8 cellular contexts compared by ENCODE assay signal in genomic region chr2:161063074-161063945, GRCh38.
DNase-seq lines count a peak whose midpoint lies in the region; ATAC-seq, FAIRE-seq and TF ChIP-seq lines count a peak whose summit lies in the region.

No MANE protein-coding gene starts in this region.

- ATAC-seq in GM21381 (IDR thresholded peaks at IDR 0.05; ENCODE audit: unreplicated experiment) = peak; percentile 91
- ATAC-seq in activated CD8-positive, alpha-beta memory T cell treated with anti-CD3 and anti-CD28 coated beads, Interleukin-2, amount 10 ng/mL, durations not matched to agents 7 days and 5 days = peak; percentile 96

- peaks cover 2% of the 10 kb centered on the region for H3K27me3 Mint-ChIP-seq in activated CD8-positive, alpha-beta memory T cell treated with anti-CD3 and anti-CD28 coated beads, Interleukin-2, amount 10 ng/mL, durations not matched to agents 7 days and 5 days

- peak; percentile 86 for TF ChIP-seq CTCF in D721Med (IDR thresholded peaks at IDR 0.05; ENCODE audit: insufficient read depth, missing control alignments)

- no peak overlapping the region for H3K4me3 Mint-ChIP-seq in activated CD8-positive, alpha-beta memory T cell treated with anti-CD3 and anti-CD28 coated beads, Interleukin-2, amount 10 ng/mL, durations not matched to agents 7 days and 5 days

- CTCF ChIA-PET in activated CD8-positive, alpha-beta memory T cell treated with anti-CD3 and anti-CD28 coated beads, Interleukin-2, amount 10 ng/mL, durations not matched to agents 7 days and 5 days (lab: Charles Lee) = interaction anchor here (0.6 to 4.4 kb wide), 38 partner anchors 8 to 954 kb away, joined by 3 to 38 read pairs (median 4); no protein-coding TSS in a partner anchor

- DNase-seq in D721Med (ENCODE audit: insufficient read length, low spot score) (peak; percentile 6), HS-27A (ENCODE audit: low read depth) (peak; percentile 29), NOMO-1 (lab: John Stamatoyannopoulos, UW; ENCODE audit: unreplicated experiment in 2 of 2) (peak; percentile 5 to 56), epidermal melanocyte (ENCODE audit: insufficient read length, low spot score) (peak; percentile 81), myocyte (ENCODE audit: low read depth) (peak; percentile 88)
- DNase-seq in activated CD8-positive, alpha-beta memory T cell treated with anti-CD3 and anti-CD28 coated beads, Interleukin-2, amount 10 ng/mL, durations not matched to agents 7 days and 5 days = peak; percentile 84
- peak; percentile 22 to 41 for DNase-seq in stimulated activated CD8-positive, alpha-beta memory T cell treated with anti-CD3 and anti-CD28 coated beads, Interleukin-7, amount 100 ng/mL, for 1 hour (ENCODE audit: low read depth in 2 of 2)

- H3K4me1 Mint-ChIP-seq in activated CD8-positive, alpha-beta memory T cell treated with anti-CD3 and anti-CD28 coated beads, Interleukin-2, amount 10 ng/mL, durations not matched to agents 7 days and 5 days = peaks cover 8% of the 10 kb centered on the region

- H3K9me3 Mint-ChIP-seq in activated CD8-positive, alpha-beta memory T cell treated with anti-CD3 and anti-CD28 coated beads, Interleukin-2, amount 10 ng/mL, durations not matched to agents 7 days and 5 days (ENCODE audit: low read depth) = no peaks in the 10 kb centered on the region

- no peak for FAIRE-seq in D721Med (lab: Jason Lieb, UNC)

- no peaks in the 10 kb centered on the region for H3K36me3 Mint-ChIP-seq in activated CD8-positive, alpha-beta memory T cell treated with anti-CD3 and anti-CD28 coated beads, Interleukin-2, amount 10 ng/mL, durations not matched to agents 7 days and 5 days

- no peak overlapping the region for H3K27ac Mint-ChIP-seq in activated CD8-positive, alpha-beta memory T cell treated with anti-CD3 and anti-CD28 coated beads, Interleukin-2, amount 10 ng/mL, durations not matched to agents 7 days and 5 days

Comparison
In these comparisons a context has a peak if more than half of its experiments do, and no peak if none do; other contexts are left out.
1. Peak in every context shown above with its lines: DNase-seq and ATAC-seq.
2. DNase-seq: peak in every context shown above with its lines; median percentile 88 in myocyte; 84 in activated CD8-positive, alpha-beta memory T cell treated with anti-CD3 and anti-CD28 coated beads, Interleukin-2, amount 10 ng/mL, durations not matched to agents 7 days and 5 days; 81 in epidermal melanocyte; 32 in stimulated activated CD8-positive, alpha-beta memory T cell treated with anti-CD3 and anti-CD28 coated beads, Interleukin-7, amount 100 ng/mL, for 1 hour; 30 in NOMO-1; 29 in HS-27A; 6 in D721Med.